Comparison of ENCODE assay signal across 14 cellular contexts in the genomic region with DNA sequence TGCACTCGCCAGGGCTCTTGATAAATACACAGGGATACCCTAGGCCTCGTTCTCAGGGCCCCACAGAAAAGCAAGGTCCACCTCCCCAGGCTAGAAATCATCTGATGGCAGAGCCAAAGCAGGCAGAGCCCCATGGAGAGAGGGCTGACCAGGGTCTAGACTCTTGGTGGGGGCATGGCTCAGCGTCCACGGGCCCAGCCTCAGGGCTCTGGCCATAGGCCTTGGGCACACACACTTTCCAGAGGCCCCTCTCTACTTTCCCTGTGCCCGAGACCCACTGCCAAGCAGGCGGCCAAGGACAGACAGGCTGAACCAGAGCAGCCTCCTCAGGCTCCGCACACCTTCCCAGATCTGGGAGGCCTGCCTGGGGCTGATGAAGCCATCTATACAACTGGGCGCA.
DNase-seq lines count a peak whose midpoint lies in the region; ATAC-seq and TF ChIP-seq lines count a peak whose summit lies in the region.
"Had no signal": no experiment of that assay in that cellular context is flagged by ENCODE, and none has a peak within 500 bp of the region (broad histone marks: within the 10 kb centered on the region; RNA-seq: fewer than 3 reads in every experiment).

No MANE protein-coding gene starts in this region.

- H3K9me3 Mint-ChIP-seq in activated CD4-positive, alpha-beta T cell treated with anti-CD3 and anti-CD28 coated beads, Interleukin-2, amount 10 ng/mL, durations not matched to agents 7 days and 5 days, result no peaks in the 10 kb centered on the region
- H3K9me3 Mint-ChIP-seq in dendritic cell treated with granulocyte-macrophage colony-stimulating factor and Interleukin-4, amounts not matched to agents 40 ng/mL and 50 ng/mL, for 4 days, result no peaks in the 10 kb centered on the region
- H3K9me3 Mint-ChIP-seq in Caco-2 (ENCODE audit: unreplicated experiment), result no peaks in the 10 kb centered on the region
- H3K9me3 Mint-ChIP-seq: activated CD4-positive, alpha-beta T cell treated with anti-CD3 and anti-CD28 coated beads, Interleukin-2, amount 10 ng/mL, durations not matched to agents 24 days and 14 days had no signal

- peak; percentile 44 for ATAC-seq in DND-41 (ENCODE audit: insufficient read depth, low read depth)
- ATAC-seq in HG03108 (IDR thresholded peaks at IDR 0.05; ENCODE audit: unreplicated experiment), result no peak

- H3K27ac Mint-ChIP-seq in activated CD4-positive, alpha-beta T cell treated with anti-CD3 and anti-CD28 coated beads, Interleukin-2, amount 10 ng/mL, durations not matched to agents 7 days and 5 days, result peak overlapping the region; percentile 90
- peak overlapping the region; percentile 76 for H3K27ac Mint-ChIP-seq in dendritic cell treated with granulocyte-macrophage colony-stimulating factor and Interleukin-4, amounts not matched to agents 40 ng/mL and 50 ng/mL, for 4 days
- H3K27ac Mint-ChIP-seq in Caco-2 (ENCODE audit: unreplicated experiment), result no peak overlapping the region

- no peak overlapping the region for H2AFZ ChIP-seq in DND-41 (ENCODE audit: low read depth, low read length)

- BruUV-seq in Caco-2 (replicated peaks; lab: Mats Ljungman, UMichigan), result no TSS peak

- peaks cover 66% of the 10 kb centered on the region for H3K36me3 Mint-ChIP-seq in activated CD4-positive, alpha-beta T cell treated with anti-CD3 and anti-CD28 coated beads, Interleukin-2, amount 10 ng/mL, durations not matched to agents 7 days and 5 days (ENCODE audit: low read depth)
- peaks cover 63% of the 10 kb centered on the region for H3K36me3 Mint-ChIP-seq in dendritic cell treated with granulocyte-macrophage colony-stimulating factor and Interleukin-4, amounts not matched to agents 40 ng/mL and 50 ng/mL, for 4 days (ENCODE audit: low read depth)
- H3K36me3 Mint-ChIP-seq in Caco-2 (ENCODE audit: insufficient read depth, unreplicated experiment), result peaks cover 12% of the 10 kb centered on the region

- peak overlapping the region; percentile 50 for H3K4me2 ChIP-seq in DND-41 (ENCODE audit: insufficient read depth, low read length)

- peak overlapping the region in 1 of 2 experiments; percentile 18; a peak in 1 of 4 replicates for H3K4me3 ChIP-seq in DND-41 (ENCODE audit: low read depth in 1 of 2, low read length in 2 of 2)
- no peak overlapping the region for H3K4me3 ChIP-seq in skin epidermis
- no peak overlapping the region for H3K4me3 ChIP-seq in Caco-2 (ENCODE audit: low read depth, low read length)
- no peak overlapping the region for H3K4me3 ChIP-seq in breast epithelium

- no peak overlapping the region for H3K4me3 Mint-ChIP-seq in activated CD4-positive, alpha-beta T cell treated with anti-CD3 and anti-CD28 coated beads, Interleukin-2, amount 10 ng/mL, durations not matched to agents 7 days and 5 days
- H3K4me3 Mint-ChIP-seq in dendritic cell treated with granulocyte-macrophage colony-stimulating factor and Interleukin-4, amounts not matched to agents 40 ng/mL and 50 ng/mL, for 4 days, result no peak overlapping the region
- no peak overlapping the region for H3K4me3 Mint-ChIP-seq in Caco-2 (ENCODE audit: unreplicated experiment)

- no peaks in the 10 kb centered on the region for H3K27me3 Mint-ChIP-seq in activated CD4-positive, alpha-beta T cell treated with anti-CD3 and anti-CD28 coated beads, Interleukin-2, amount 10 ng/mL, durations not matched to agents 7 days and 5 days
- no peaks in the 10 kb centered on the region for H3K27me3 Mint-ChIP-seq in dendritic cell treated with granulocyte-macrophage colony-stimulating factor and Interleukin-4, amounts not matched to agents 40 ng/mL and 50 ng/mL, for 4 days
- H3K27me3 Mint-ChIP-seq in Caco-2 (ENCODE audit: insufficient read depth, unreplicated experiment), result no peaks in the 10 kb centered on the region
- H3K27me3 Mint-ChIP-seq: activated CD4-positive, alpha-beta T cell treated with anti-CD3 and anti-CD28 coated beads, Interleukin-2, amount 10 ng/mL, durations not matched to agents 24 days and 14 days; progenitor cell of endocrine pancreas had no signal

- H3K4me1 ChIP-seq in DND-41 (ENCODE audit: insufficient read depth, low read length) (peaks cover 88% of the 10 kb centered on the region), Caco-2 (no peaks in the 10 kb centered on the region), breast epithelium (peaks cover 0 to 18% of the 10 kb centered on the region in 2 donors)

- H4K20me1 ChIP-seq in DND-41 (ENCODE audit: insufficient read depth, low read length), result peaks cover 15% of the 10 kb centered on the region; the same call in 1 of the 2 replicates

- intact Hi-C loops in dendritic cell treated with granulocyte-macrophage colony-stimulating factor and Interleukin-4, amounts not matched to agents 40 ng/mL and 50 ng/mL, for 4 days (cut with micrococcal nuclease), result no loop called here
- intact Hi-C loops in Caco-2 (cut with micrococcal nuclease; ENCODE audit: unreplicated experiment), result no loop called here
- intact Hi-C loops in breast epithelium (cut with DNase I; ENCODE audit: low total_unique reads), result no loop called here

- H3K9me3 ChIP-seq in DND-41 (ENCODE audit: insufficient read depth, low read length, severe bottlenecking) (no peaks in the 10 kb centered on the region), Caco-2 (no peaks in the 10 kb centered on the region), breast epithelium (no peaks in the 10 kb centered on the region)

- DNase-seq in activated CD4-positive, alpha-beta T cell treated with anti-CD3 and anti-CD28 coated beads, Interleukin-2, amount 10 ng/mL, durations not matched to agents 7 days and 5 days, result no peak
- DNase-seq in activated CD4-positive, alpha-beta T cell treated with anti-CD3 and anti-CD28 coated beads for 4 hours, result no peak
- DNase-seq in DND-41, result no peak
- DNase-seq in Caco-2, result no peak
- no peak for DNase-seq in breast epithelium (ENCODE audit: low spot score in 2 of 2)
- DNase-seq: 8988T, kidney glomerular epithelial cell, NCI-H187, NCI-H524 had no signal

- CTCF ChIA-PET in activated CD4-positive, alpha-beta T cell treated with anti-CD3 and anti-CD28 coated beads, Interleukin-2, amount 10 ng/mL, durations not matched to agents 7 days and 5 days (lab: Charles Lee), result interaction anchor here (0.7 to 2.4 kb wide), 7 partner anchors 8 to 36 kb away, joined by 3 to 14 read pairs (median 4); no protein-coding TSS in a partner anchor
- CTCF ChIA-PET in Caco-2 (lab: Charles Lee), result no interaction called here

- peak overlapping the region; percentile 56 for H3K9ac ChIP-seq in DND-41 (ENCODE audit: low read depth, low read length)

- no peak for TF ChIP-seq POLR2A in breast epithelium (IDR thresholded peaks at IDR 0.05)

- peaks cover 93% of the 10 kb centered on the region for H3K79me2 ChIP-seq in DND-41 (ENCODE audit: insufficient read depth, low read length)

- peak overlapping the region; percentile 96 for H3K27ac ChIP-seq in DND-41 (ENCODE audit: low read length)
- H3K27ac ChIP-seq in skin epidermis, result peak overlapping the region in 18 of 21 experiments; percentile 15 to 85 (median 72)
- no peak overlapping the region for H3K27ac ChIP-seq in breast epithelium

- TF ChIP-seq CTCF in DND-41 (IDR thresholded peaks at IDR 0.05; ENCODE audit: borderline replicate concordance, extremely low read depth, low read length, poor library complexity, severe bottlenecking) (no peak), Caco-2 (IDR thresholded peaks at IDR 0.05; ENCODE audit: insufficient read depth in 1 of 2, low read depth in 1 of 2, low read length in 1 of 2, severe bottlenecking in 1 of 2, unreplicated experiment in 1 of 2) (no peak), breast epithelium (IDR thresholded peaks at IDR 0.05) (no peak)

- POLR2A ChIA-PET in activated CD4-positive, alpha-beta T cell treated with anti-CD3 and anti-CD28 coated beads, Interleukin-2, amount 10 ng/mL, durations not matched to agents 7 days and 5 days (lab: Charles Lee), result no interaction called here
- POLR2A ChIA-PET in Caco-2 (lab: Charles Lee), result no interaction called here

- H3K27me3 ChIP-seq in DND-41 (ENCODE audit: insufficient read depth, low read length, poor library complexity), result no peaks in the 10 kb centered on the region
- no peaks in the 10 kb centered on the region for H3K27me3 ChIP-seq in Caco-2 (replicated peaks; ENCODE audit: control insufficient read depth, insufficient read depth, low read length)
- no peaks in the 10 kb centered on the region for H3K27me3 ChIP-seq in breast epithelium

- peaks cover 92% of the 10 kb centered on the region for H3K36me3 ChIP-seq in DND-41 (ENCODE audit: insufficient read depth, low read length)
- H3K36me3 ChIP-seq in Caco-2 (ENCODE audit: control insufficient read depth, insufficient read depth, low read length), result peaks cover 4% of the 10 kb centered on the region
- peaks cover 4% of the 10 kb centered on the region for H3K36me3 ChIP-seq in breast epithelium

- H3K4me1 Mint-ChIP-seq in activated CD4-positive, alpha-beta T cell treated with anti-CD3 and anti-CD28 coated beads, Interleukin-2, amount 10 ng/mL, durations not matched to agents 7 days and 5 days, result peaks cover 71% of the 10 kb centered on the region
- H3K4me1 Mint-ChIP-seq in dendritic cell treated with granulocyte-macrophage colony-stimulating factor and Interleukin-4, amounts not matched to agents 40 ng/mL and 50 ng/mL, for 4 days (ENCODE audit: low read depth), result peaks cover 78% of the 10 kb centered on the region
- no peaks in the 10 kb centered on the region for H3K4me1 Mint-ChIP-seq in Caco-2 (ENCODE audit: low read depth, unreplicated experiment)

Comparison
In these comparisons a context has a peak if more than half of its experiments do, and no peak if none do; other contexts are left out.
1. H3K27ac ChIP-seq: peak in DND-41 (single experiment) and skin epidermis (18 of 21); none in breast epithelium (0 of 2).